ENCODE assay signal across 1 cellular context in the genomic region with DNA sequence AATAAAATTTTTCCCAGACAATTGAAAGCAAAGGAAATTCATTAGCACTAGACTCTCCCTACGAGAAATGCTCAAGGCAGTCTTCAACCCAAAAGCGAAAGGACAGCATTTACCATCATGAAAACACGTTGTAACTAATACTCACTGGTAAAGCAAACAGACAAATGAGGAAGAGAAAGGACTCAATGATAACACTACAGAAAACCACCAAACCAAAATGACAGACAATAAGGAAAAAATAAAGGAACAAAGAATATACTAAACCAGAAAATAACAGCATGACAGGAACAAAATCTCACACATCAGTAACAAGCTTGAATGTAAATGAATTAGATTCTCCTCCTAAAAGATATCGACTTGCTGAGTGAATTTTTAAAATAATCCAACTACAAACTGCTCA.
TF ChIP-seq lines count a peak whose summit lies in the region.

No MANE protein-coding gene starts in this region.

TF ChIP-seq in GM12878, 131 proteins besides CTCF, POLR2A, EP300 and RAD21 (continued from another document):
- TF ChIP-seq MYC (IDR thresholded peaks at IDR 0.05; ENCODE audit: insufficient read depth, insufficient read length, insufficient replicate concordance, low read length, severe bottlenecking) (no peak), NBN (IDR thresholded peaks at IDR 0.05) (peak; percentile 77; the same call in 1 of the 2 replicates), POLR2AphosphoS5 (IDR thresholded peaks at IDR 0.05; ENCODE audit: low read length) (no peak), YBX1 (IDR thresholded peaks at IDR 0.05) (no peak), TARDBP (IDR thresholded peaks at IDR 0.05; ENCODE audit: borderline replicate concordance) (no peak)
- TF ChIP-seq, protein P1, sequence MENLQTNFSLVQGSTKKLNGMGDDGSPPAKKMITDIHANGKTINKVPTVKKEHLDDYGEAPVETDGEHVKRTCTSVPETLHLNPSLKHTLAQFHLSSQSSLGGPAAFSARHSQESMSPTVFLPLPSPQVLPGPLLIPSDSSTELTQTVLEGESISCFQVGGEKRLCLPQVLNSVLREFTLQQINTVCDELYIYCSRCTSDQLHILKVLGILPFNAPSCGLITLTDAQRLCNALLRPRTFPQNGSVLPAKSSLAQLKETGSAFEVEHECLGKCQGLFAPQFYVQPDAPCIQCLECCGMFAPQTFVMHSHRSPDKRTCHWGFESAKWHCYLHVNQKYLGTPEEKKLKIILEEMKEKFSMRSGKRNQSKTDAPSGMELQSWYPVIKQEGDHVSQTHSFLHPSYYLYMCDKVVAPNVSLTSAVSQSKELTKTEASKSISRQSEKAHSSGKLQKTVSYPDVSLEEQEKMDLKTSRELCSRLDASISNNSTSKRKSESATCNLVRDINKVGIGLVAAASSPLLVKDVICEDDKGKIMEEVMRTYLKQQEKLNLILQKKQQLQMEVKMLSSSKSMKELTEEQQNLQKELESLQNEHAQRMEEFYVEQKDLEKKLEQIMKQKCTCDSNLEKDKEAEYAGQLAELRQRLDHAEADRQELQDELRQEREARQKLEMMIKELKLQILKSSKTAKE (IDR thresholded peaks at IDR 0.05; ENCODE audit: low read depth, poor library complexity, severe bottlenecking): peak; percentile 84
- TF ChIP-seq, protein P2, sequence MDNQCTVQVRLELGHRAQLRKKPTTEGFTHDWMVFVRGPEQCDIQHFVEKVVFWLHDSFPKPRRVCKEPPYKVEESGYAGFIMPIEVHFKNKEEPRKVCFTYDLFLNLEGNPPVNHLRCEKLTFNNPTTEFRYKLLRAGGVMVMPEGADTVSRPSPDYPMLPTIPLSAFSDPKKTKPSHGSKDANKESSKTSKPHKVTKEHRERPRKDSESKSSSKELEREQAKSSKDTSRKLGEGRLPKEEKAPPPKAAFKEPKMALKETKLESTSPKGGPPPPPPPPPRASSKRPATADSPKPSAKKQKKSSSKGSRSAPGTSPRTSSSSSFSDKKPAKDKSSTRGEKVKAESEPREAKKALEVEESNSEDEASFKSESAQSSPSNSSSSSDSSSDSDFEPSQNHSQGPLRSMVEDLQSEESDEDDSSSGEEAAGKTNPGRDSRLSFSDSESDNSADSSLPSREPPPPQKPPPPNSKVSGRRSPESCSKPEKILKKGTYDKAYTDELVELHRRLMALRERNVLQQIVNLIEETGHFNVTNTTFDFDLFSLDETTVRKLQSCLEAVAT (IDR thresholded peaks at IDR 0.05): peak; percentile 88
- TF ChIP-seq, protein P3, sequence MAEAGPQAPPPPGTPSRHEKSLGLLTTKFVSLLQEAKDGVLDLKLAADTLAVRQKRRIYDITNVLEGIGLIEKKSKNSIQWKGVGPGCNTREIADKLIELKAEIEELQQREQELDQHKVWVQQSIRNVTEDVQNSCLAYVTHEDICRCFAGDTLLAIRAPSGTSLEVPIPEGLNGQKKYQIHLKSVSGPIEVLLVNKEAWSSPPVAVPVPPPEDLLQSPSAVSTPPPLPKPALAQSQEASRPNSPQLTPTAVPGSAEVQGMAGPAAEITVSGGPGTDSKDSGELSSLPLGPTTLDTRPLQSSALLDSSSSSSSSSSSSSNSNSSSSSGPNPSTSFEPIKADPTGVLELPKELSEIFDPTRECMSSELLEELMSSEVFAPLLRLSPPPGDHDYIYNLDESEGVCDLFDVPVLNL (IDR thresholded peaks at IDR 0.05; ENCODE audit: low read depth, low read length): no peak
TF ChIP-seq in GM12878: peak in this region for 16.
